In the genomic region with DNA sequence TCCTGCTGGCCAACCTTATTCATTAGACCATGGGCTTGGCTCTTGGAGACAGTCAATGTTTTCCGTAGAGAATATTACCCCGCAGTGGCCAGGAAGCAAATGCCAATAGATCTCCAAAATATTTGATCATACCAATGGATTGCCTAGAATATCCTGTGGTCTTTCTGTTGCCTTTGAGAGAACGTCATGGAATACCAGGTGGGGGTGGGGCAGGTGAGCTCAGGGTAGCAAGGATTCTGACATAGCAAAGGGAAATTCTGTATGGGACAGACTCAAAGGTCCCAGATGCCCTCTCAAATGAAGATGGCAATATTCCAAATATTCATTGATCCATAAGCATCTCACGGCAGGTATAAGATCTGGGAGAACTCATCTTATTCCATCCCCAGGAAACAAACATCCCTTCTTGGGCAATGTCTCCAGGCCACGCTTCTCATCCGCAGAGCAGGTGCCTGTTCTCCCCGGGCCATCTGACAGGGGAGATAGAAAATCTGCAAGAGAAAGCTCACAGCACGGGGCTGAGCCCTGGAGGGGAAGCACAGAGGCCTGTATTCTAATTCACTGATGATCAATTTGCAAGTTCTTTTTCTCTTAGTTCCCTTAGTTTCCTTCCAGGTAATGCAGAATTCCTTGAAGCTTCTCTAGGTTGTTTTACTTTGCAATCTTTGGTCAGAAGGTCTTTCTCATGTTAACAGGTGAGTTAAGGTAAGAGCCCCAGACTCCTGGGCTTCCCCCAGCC, we compare ENCODE assay signal across 28 cellular contexts.
"Had no signal": no experiment of that assay in that cellular context is flagged by ENCODE, and none has a peak within 500 bp of the region (broad histone marks: within the 10 kb centered on the region; RNA-seq: fewer than 3 reads in every experiment).

No MANE protein-coding gene starts in this region.

- H3K36me3 Mint-ChIP-seq: activated naive CD8-positive, alpha-beta T cell treated with anti-CD3 and anti-CD28 coated beads for 36 hours; brain; naive thymus-derived CD4-positive, alpha-beta T cell; stimulated activated effector memory CD8-positive, alpha-beta T cell treated with anti-CD3 and anti-CD28 coated beads, Interleukin-12 subunit alpha, Interleukin-12 subunit beta, amount 100 ng/mL, for 72 hours; type B pancreatic cell had no signal

- H3K4me1 ChIP-seq: ascending aorta, gastroesophageal sphincter, prostate gland, vagina had no signal

- H3K79me2 ChIP-seq: hepatocyte had no signal

- H3K4me1 Mint-ChIP-seq: activated B cell treated with CpG ODN at 0.5 μM for 24 hours; activated naive CD8-positive, alpha-beta T cell treated with anti-CD3 and anti-CD28 coated beads for 36 hours; naive thymus-derived CD4-positive, alpha-beta T cell; stimulated activated effector memory CD8-positive, alpha-beta T cell treated with anti-CD3 and anti-CD28 coated beads, Interleukin-12 subunit alpha, Interleukin-12 subunit beta, amount 100 ng/mL, for 72 hours; T-helper 17 cell had no signal

- H3K9me3 Mint-ChIP-seq: activated naive CD4-positive, alpha-beta T cell treated with anti-CD3 and anti-CD28 coated beads for 36 hours; activated naive CD8-positive, alpha-beta T cell treated with anti-CD3 and anti-CD28 coated beads for 36 hours; activated T-helper 1 cell treated with anti-CD3 and anti-CD28 coated beads, Interleukin-12 subunit alpha, Interleukin-12 subunit beta, Interleukin-2, Interleukin-4 antibody, amounts not matched to agents 30 ng/mL and 10 ng/mL and 1 ng/mL, durations not matched to agents 14 hours and 24 hours and 36 hours; brain; stimulated activated effector memory CD8-positive, alpha-beta T cell treated with anti-CD3 and anti-CD28 coated beads, Interleukin-12 subunit alpha, Interleukin-12 subunit beta, amount 100 ng/mL, for 72 hours; stimulated activated naive CD8-positive, alpha-beta T cell treated with anti-CD3 and anti-CD28 coated beads, Interleukin-15, Interleukin-2, amounts not matched to agents 100 ng/mL and 50 ng/mL, for 24 hours; type B pancreatic cell had no signal

- H3K4me2 ChIP-seq: hepatocyte had no signal

- H3K4me3 ChIP-seq: ascending aorta, cardiac muscle cell, coronary artery, dorsolateral prefrontal cortex, gastroesophageal sphincter, hepatocyte, ovary, prostate gland, skin epidermis, vagina had no signal

- H3K27ac ChIP-seq: ascending aorta, cardiac muscle cell, coronary artery, dorsolateral prefrontal cortex, gastroesophageal sphincter, hepatocyte, ovary, prostate gland, skin epidermis, vagina had no signal

- H3K27me3 Mint-ChIP-seq: activated B cell treated with CpG ODN at 0.5 μM for 24 hours, brain had no signal

- H3K27me3 ChIP-seq: ascending aorta, gastroesophageal sphincter, hepatocyte, ovary, vagina had no signal

- DNase-seq: activated B cell treated with CpG ODN at 0.5 μM for 24 hours; activated CD8-positive, alpha-beta T cell treated with anti-CD3 and anti-CD28 coated beads, Interleukin-2, amount 10 ng/mL, durations not matched to agents 7 days and 5 days; activated effector memory CD4-positive, alpha-beta T cell treated with anti-CD3 and anti-CD28 coated beads, Interleukin-2, amount 50 U/mL, for 16 hours; activated naive CD4-positive, alpha-beta T cell treated with anti-CD3 and anti-CD28 coated beads for 36 hours; activated naive CD8-positive, alpha-beta T cell treated with anti-CD3 and anti-CD28 coated beads for 36 hours; dorsolateral prefrontal cortex; effector memory CD4-positive, alpha-beta T cell; midbrain; naive thymus-derived CD4-positive, alpha-beta T cell; ovary; retina; stimulated activated CD4-positive, alpha-beta T cell treated with anti-CD3 and anti-CD28 coated beads, Interleukin-4, amount 100 ng/mL, for 24 hours; T-helper 17 cell; T1000 had no signal

- ATAC-seq: activated CD8-positive, alpha-beta T cell treated with anti-CD3 and anti-CD28 coated beads, Interleukin-2, amount 10 ng/mL, durations not matched to agents 7 days and 5 days; gastroesophageal sphincter; naive thymus-derived CD4-positive, alpha-beta T cell; sciatic nerve; stimulated activated effector memory CD8-positive, alpha-beta T cell treated with anti-CD3 and anti-CD28 coated beads, Interleukin-12 subunit alpha, Interleukin-12 subunit beta, amount 100 ng/mL, for 72 hours; T-helper 17 cell had no signal

- H3K4me3 Mint-ChIP-seq: activated B cell treated with CpG ODN at 0.5 μM for 24 hours; activated CD8-positive, alpha-beta T cell treated with anti-CD3 and anti-CD28 coated beads, Interleukin-2, amount 10 ng/mL, durations not matched to agents 7 days and 5 days; activated naive CD4-positive, alpha-beta T cell treated with anti-CD3 and anti-CD28 coated beads for 36 hours; activated naive CD8-positive, alpha-beta T cell treated with anti-CD3 and anti-CD28 coated beads for 36 hours; activated T-helper 1 cell treated with anti-CD3 and anti-CD28 coated beads, Interleukin-12 subunit alpha, Interleukin-12 subunit beta, Interleukin-2, Interleukin-4 antibody, amounts not matched to agents 30 ng/mL and 10 ng/mL and 1 ng/mL, durations not matched to agents 14 hours and 24 hours and 36 hours; brain; naive thymus-derived CD4-positive, alpha-beta T cell; stimulated activated effector memory CD8-positive, alpha-beta T cell treated with anti-CD3 and anti-CD28 coated beads, Interleukin-12 subunit alpha, Interleukin-12 subunit beta, amount 100 ng/mL, for 72 hours; stimulated activated naive CD8-positive, alpha-beta T cell treated with anti-CD3 and anti-CD28 coated beads, Interleukin-15, Interleukin-2, amounts not matched to agents 100 ng/mL and 50 ng/mL, for 24 hours; T-helper 17 cell; type B pancreatic cell had no signal

- H3K36me3 ChIP-seq: ascending aorta, cardiac muscle cell, gastroesophageal sphincter, ovary, prostate gland, vagina had no signal

- H3K9me3 ChIP-seq: ascending aorta, gastroesophageal sphincter, ovary, prostate gland, vagina had no signal

- H3K27ac Mint-ChIP-seq: activated B cell treated with CpG ODN at 0.5 μM for 24 hours; activated CD8-positive, alpha-beta T cell treated with anti-CD3 and anti-CD28 coated beads, Interleukin-2, amount 10 ng/mL, durations not matched to agents 7 days and 5 days; activated naive CD4-positive, alpha-beta T cell treated with anti-CD3 and anti-CD28 coated beads for 36 hours; activated naive CD8-positive, alpha-beta T cell treated with anti-CD3 and anti-CD28 coated beads for 36 hours; activated T-helper 1 cell treated with anti-CD3 and anti-CD28 coated beads, Interleukin-12 subunit alpha, Interleukin-12 subunit beta, Interleukin-2, Interleukin-4 antibody, amounts not matched to agents 30 ng/mL and 10 ng/mL and 1 ng/mL, durations not matched to agents 14 hours and 24 hours and 36 hours; naive thymus-derived CD4-positive, alpha-beta T cell; stimulated activated effector memory CD8-positive, alpha-beta T cell treated with anti-CD3 and anti-CD28 coated beads, Interleukin-12 subunit alpha, Interleukin-12 subunit beta, amount 100 ng/mL, for 72 hours; stimulated activated naive CD8-positive, alpha-beta T cell treated with anti-CD3 and anti-CD28 coated beads, Interleukin-15, Interleukin-2, amounts not matched to agents 100 ng/mL and 50 ng/mL, for 24 hours; T-helper 17 cell; type B pancreatic cell had no signal
